10 cellular contexts compared by ENCODE assay signal in genomic region chr9:16627967-16628366, GRCh38.
A peak's percentile ranks its signal among the peaks of the same experiment; 100 is the strongest.
DNase-seq lines count a peak whose midpoint lies in the region; ATAC-seq and TF ChIP-seq lines count a peak whose summit lies in the region.
"Had no signal": no experiment of that assay in that cellular context is flagged by ENCODE, and none has a peak within 500 bp of the region (broad histone marks: within the 10 kb centered on the region; RNA-seq: fewer than 3 reads in every experiment).

No MANE protein-coding gene starts in this region.

- no peaks in the 10 kb centered on the region for H3K4me1 ChIP-seq in CD8-positive, alpha-beta T cell (ENCODE audit: insufficient read depth, low read length)

- H3K4me3 Mint-ChIP-seq in osteocyte (ENCODE audit: unreplicated experiment): peak overlapping the region; percentile 30
- no peak overlapping the region for H3K4me3 Mint-ChIP-seq in CD8-positive, alpha-beta T cell
- no peak overlapping the region for H3K4me3 Mint-ChIP-seq in activated CD8-positive, alpha-beta memory T cell treated with anti-CD3 and anti-CD28 coated beads, Interleukin-2, amount 10 ng/mL, durations not matched to agents 7 days and 5 days
- no peak overlapping the region for H3K4me3 Mint-ChIP-seq in activated naive CD4-positive, alpha-beta T cell treated with anti-CD3 and anti-CD28 coated beads, Interleukin-2, amount 10 ng/mL, durations not matched to agents 7 days and 5 days

- H3K9me3 Mint-ChIP-seq in osteocyte (ENCODE audit: unreplicated experiment): no peaks in the 10 kb centered on the region
- H3K9me3 Mint-ChIP-seq in CD8-positive, alpha-beta T cell: peaks cover 3% of the 10 kb centered on the region
- H3K9me3 Mint-ChIP-seq in activated CD8-positive, alpha-beta memory T cell treated with anti-CD3 and anti-CD28 coated beads, Interleukin-2, amount 10 ng/mL, durations not matched to agents 7 days and 5 days (ENCODE audit: low read depth): peaks cover 7% of the 10 kb centered on the region
- H3K9me3 Mint-ChIP-seq in activated naive CD4-positive, alpha-beta T cell treated with anti-CD3 and anti-CD28 coated beads, Interleukin-2, amount 10 ng/mL, durations not matched to agents 7 days and 5 days: peaks cover 7% of the 10 kb centered on the region

- H3K27me3 Mint-ChIP-seq in osteocyte (ENCODE audit: unreplicated experiment): no peaks in the 10 kb centered on the region
- H3K27me3 Mint-ChIP-seq in CD8-positive, alpha-beta T cell (ENCODE audit: low read depth): no peaks in the 10 kb centered on the region
- H3K27me3 Mint-ChIP-seq in activated CD8-positive, alpha-beta memory T cell treated with anti-CD3 and anti-CD28 coated beads, Interleukin-2, amount 10 ng/mL, durations not matched to agents 7 days and 5 days: no peaks in the 10 kb centered on the region
- H3K27me3 Mint-ChIP-seq in activated naive CD4-positive, alpha-beta T cell treated with anti-CD3 and anti-CD28 coated beads, Interleukin-2, amount 10 ng/mL, durations not matched to agents 7 days and 5 days: no peaks in the 10 kb centered on the region

- H3K27me3 ChIP-seq in CD8-positive, alpha-beta T cell (ENCODE audit: insufficient read depth, low read length): no peaks in the 10 kb centered on the region

- peaks cover 6% of the 10 kb centered on the region for H3K36me3 Mint-ChIP-seq in osteocyte (ENCODE audit: unreplicated experiment)
- H3K36me3 Mint-ChIP-seq in CD8-positive, alpha-beta T cell: no peaks in the 10 kb centered on the region
- no peaks in the 10 kb centered on the region for H3K36me3 Mint-ChIP-seq in activated CD8-positive, alpha-beta memory T cell treated with anti-CD3 and anti-CD28 coated beads, Interleukin-2, amount 10 ng/mL, durations not matched to agents 7 days and 5 days
- H3K36me3 Mint-ChIP-seq in activated naive CD4-positive, alpha-beta T cell treated with anti-CD3 and anti-CD28 coated beads, Interleukin-2, amount 10 ng/mL, durations not matched to agents 7 days and 5 days: no peaks in the 10 kb centered on the region

- H3K4me1 Mint-ChIP-seq in osteocyte (ENCODE audit: unreplicated experiment): peaks cover 70% of the 10 kb centered on the region
- no peaks in the 10 kb centered on the region for H3K4me1 Mint-ChIP-seq in CD8-positive, alpha-beta T cell (ENCODE audit: low read depth)
- no peaks in the 10 kb centered on the region for H3K4me1 Mint-ChIP-seq in activated CD8-positive, alpha-beta memory T cell treated with anti-CD3 and anti-CD28 coated beads, Interleukin-2, amount 10 ng/mL, durations not matched to agents 7 days and 5 days
- no peaks in the 10 kb centered on the region for H3K4me1 Mint-ChIP-seq in activated naive CD4-positive, alpha-beta T cell treated with anti-CD3 and anti-CD28 coated beads, Interleukin-2, amount 10 ng/mL, durations not matched to agents 7 days and 5 days

- no peaks in the 10 kb centered on the region for H3K36me3 ChIP-seq in CD8-positive, alpha-beta T cell (ENCODE audit: insufficient read depth, low read length)

- TF ChIP-seq CTCF in fibroblast of mammary gland (conservative IDR thresholded peaks at IDR 0.05; ENCODE audit: control insufficient read depth, insufficient read depth, low read depth, low read length): no peak
- TF ChIP-seq CTCF in osteocyte (IDR thresholded peaks at IDR 0.05): no peak
- no peak for TF ChIP-seq CTCF in CD8-positive, alpha-beta T cell (IDR thresholded peaks at IDR 0.05)

- no peaks in the 10 kb centered on the region for H3K9me3 ChIP-seq in CD8-positive, alpha-beta T cell (ENCODE audit: low read length)

- POLR2A ChIA-PET in CD8-positive, alpha-beta T cell (lab: Charles Lee): no interaction called here

- ATAC-seq in CD8-positive, alpha-beta T cell: no peak
- no peak for ATAC-seq in GM19463 (IDR thresholded peaks at IDR 0.05; ENCODE audit: unreplicated experiment)
- ATAC-seq in activated CD8-positive, alpha-beta memory T cell treated with anti-CD3 and anti-CD28 coated beads, Interleukin-2, amount 10 ng/mL, durations not matched to agents 7 days and 5 days: no peak

- CTCF ChIA-PET in CD8-positive, alpha-beta T cell (lab: Charles Lee): no interaction called here
- CTCF ChIA-PET in activated CD8-positive, alpha-beta memory T cell treated with anti-CD3 and anti-CD28 coated beads, Interleukin-2, amount 10 ng/mL, durations not matched to agents 7 days and 5 days (lab: Charles Lee): no interaction called here
- CTCF ChIA-PET in activated naive CD4-positive, alpha-beta T cell treated with anti-CD3 and anti-CD28 coated beads, Interleukin-2, amount 10 ng/mL, durations not matched to agents 7 days and 5 days (lab: Charles Lee): no interaction called here

- DNase-seq in DMS 273 treated with DMSO at 0.1 percent for 48 hours (lab: John Stamatoyannopoulos, UW) (peak; percentile 74), NCI-H446 treated with DMSO at 0.1 percent for 48 hours (lab: John Stamatoyannopoulos, UW) (peak; percentile 87), fibroblast of mammary gland (ENCODE audit: low read depth) (peak; percentile 100), osteocyte (ENCODE audit: extremely low spot score, unreplicated experiment) (no peak)
- DNase-seq in CD8-positive, alpha-beta T cell: no peak
- no peak for DNase-seq in activated CD8-positive, alpha-beta memory T cell treated with anti-CD3 and anti-CD28 coated beads, Interleukin-2, amount 10 ng/mL, durations not matched to agents 7 days and 5 days
- DNase-seq in activated naive CD4-positive, alpha-beta T cell treated with anti-CD3 and anti-CD28 coated beads, Interleukin-2, amount 10 ng/mL, durations not matched to agents 7 days and 5 days: no peak
- DNase-seq: KBM-7, T-helper 9 cell had no signal

- no peak overlapping the region for H3K27ac ChIP-seq in CD8-positive, alpha-beta T cell (ENCODE audit: low read depth, low read length)

- no peak overlapping the region for H3K4me3 ChIP-seq in fibroblast of mammary gland (ENCODE audit: control insufficient read depth, low read depth, low read length)
- H3K4me3 ChIP-seq in CD8-positive, alpha-beta T cell (ENCODE audit: low read depth, low read length): no peak overlapping the region

- intact Hi-C loops in CD8-positive, alpha-beta T cell (cut with DNase I, micrococcal nuclease): no loop called here

- H3K27ac Mint-ChIP-seq in osteocyte (ENCODE audit: unreplicated experiment): peak overlapping the region; percentile 89
- no peak overlapping the region for H3K27ac Mint-ChIP-seq in CD8-positive, alpha-beta T cell
- H3K27ac Mint-ChIP-seq in activated CD8-positive, alpha-beta memory T cell treated with anti-CD3 and anti-CD28 coated beads, Interleukin-2, amount 10 ng/mL, durations not matched to agents 7 days and 5 days: no peak overlapping the region
- no peak overlapping the region for H3K27ac Mint-ChIP-seq in activated naive CD4-positive, alpha-beta T cell treated with anti-CD3 and anti-CD28 coated beads, Interleukin-2, amount 10 ng/mL, durations not matched to agents 7 days and 5 days

Comparison
In these comparisons a context has a peak if more than half of its experiments do, and no peak if none do; other contexts are left out.
1. DNase-seq: peak in DMS 273 treated with DMSO at 0.1 percent for 48 hours (single experiment), NCI-H446 treated with DMSO at 0.1 percent for 48 hours (single experiment) and fibroblast of mammary gland (single experiment); none in osteocyte (single experiment), CD8-positive, alpha-beta T cell (0 of 7), activated CD8-positive, alpha-beta memory T cell treated with anti-CD3 and anti-CD28 coated beads, Interleukin-2, amount 10 ng/mL, durations not matched to agents 7 days and 5 days (single experiment) and activated naive CD4-positive, alpha-beta T cell treated with anti-CD3 and anti-CD28 coated beads, Interleukin-2, amount 10 ng/mL, durations not matched to agents 7 days and 5 days (single experiment).